In the genomic region with DNA sequence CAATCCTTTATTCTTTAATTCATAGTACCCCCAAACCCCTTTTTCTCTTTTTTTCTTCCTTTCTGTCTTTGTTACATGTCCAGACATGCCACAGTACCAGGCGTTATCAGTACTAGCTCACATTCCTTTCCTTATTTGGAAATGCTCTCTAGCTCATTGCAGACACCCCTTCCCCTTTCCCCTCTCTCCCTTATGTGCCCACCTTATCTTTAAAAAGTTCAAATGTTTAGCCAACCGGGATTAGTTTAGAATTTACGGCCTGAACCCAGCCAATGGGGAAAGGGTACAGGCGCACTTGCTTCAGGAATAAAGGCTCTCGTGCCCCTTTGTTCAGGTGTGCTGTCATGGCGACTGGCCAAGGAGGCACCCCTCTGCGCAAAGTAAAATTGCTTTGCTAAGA, we compare ENCODE assay signal across 14 cellular contexts. TPM values are rescaled to one million over a fixed set of nuclear protein-coding genes. Genes with fewer than 3 reads are reported as not detected.
DNase-seq lines count a peak whose midpoint lies in the region; ATAC-seq, FAIRE-seq and TF ChIP-seq lines count a peak whose summit lies in the region.
"Had no signal": no experiment of that assay in that cellular context is flagged by ENCODE, and none has a peak within 500 bp of the region (broad histone marks: within the 10 kb centered on the region; RNA-seq: fewer than 3 reads in every experiment).

No MANE protein-coding gene starts in this region.

- H3K27ac ChIP-seq in A549, result peak overlapping the region; percentile 39 to 42; a peak in 4 of 6 replicates
- H3K27ac ChIP-seq in HEK293 (ENCODE audit: extremely low read depth, low read depth, low read length), result no peak overlapping the region

- H3K4me3 ChIP-seq in A549 (no peak overlapping the region), HEK293 (ENCODE audit: low read depth, low read length) (no peak overlapping the region), choroid plexus epithelial cell (ENCODE audit: low read depth, low read length) (no peak overlapping the region), foreskin fibroblast (ENCODE audit: low read depth in 1 of 2, low read length in 2 of 2) (no peak overlapping the region)

- no peak overlapping the region for H3K4me2 ChIP-seq in A549

- no peak for TF ChIP-seq EP300 in A549 (IDR thresholded peaks at IDR 0.05)

- POLR2A ChIA-PET in A549 (lab: Yijun Ruan, JAX) (no interaction called here), HEK293 (lab: Yijun Ruan, JAX) (no interaction called here)

- no peaks in the 10 kb centered on the region for H3K9me3 ChIP-seq in A549
- no peaks in the 10 kb centered on the region for H3K9me3 ChIP-seq in HEK293 (ENCODE audit: control insufficient read depth, insufficient read depth, low read depth, low read length)

- FAIRE-seq in A549 (lab: Jason Lieb, UNC), result no peak

- H3K4me1 ChIP-seq in A549, result 0 out of 3 replicates have a peak, but pooled peaks cover 3% of the 10 kb centered on the region
- H3K4me1 ChIP-seq in HEK293 (ENCODE audit: control insufficient read depth, insufficient read depth, low read length), result no peaks in the 10 kb centered on the region

- 84% methylated on average over 7 of the region's 7 CpGs for WGBS in A549 (ENCODE audit: missing lambda C conversion rate)

- TF ChIP-seq POLR2A in A549 (IDR thresholded peaks at IDR 0.05; ENCODE audit: low read length), result no peak

- CTCF ChIA-PET in A549 (lab: Yijun Ruan, JAX) (interaction anchor here (0.6 to 1.7 kb wide), 2 partner anchors 26 to 149 kb away, joined by 4 to 6 read pairs; no protein-coding TSS in a partner anchor), HEK293 (lab: Yijun Ruan, JAX) (interaction anchor here (0.8 kb wide), 1 partner anchor 89 kb away, joined by 3 read pairs; no protein-coding TSS in a partner anchor)

- intact Hi-C loops in posterior cingulate gyrus (cut with DNase I), result no loop called here

- ATAC-seq in A549, result no peak
- ATAC-seq: esophagus mucosa had no signal

- TF ChIP-seq CTCF in A549 (IDR thresholded peaks at IDR 0.05) (no peak), HEK293 (tag by site-specific recombination; IDR thresholded peaks at IDR 0.05) (no peak), choroid plexus epithelial cell (conservative IDR thresholded peaks at IDR 0.05; ENCODE audit: low read depth, low read length) (no peak), foreskin fibroblast (IDR thresholded peaks at IDR 0.05; ENCODE audit: low read depth, low read length) (no peak)

- no peaks in the 10 kb centered on the region for H3K36me3 ChIP-seq in HEK293 (ENCODE audit: control insufficient read depth in 2 of 2, insufficient read depth in 1 of 2, low read length in 2 of 2)

- DNase-seq in A549 (ENCODE audit: low read depth in 1 of 2, low spot score in 1 of 2) (no peak), choroid plexus epithelial cell (ENCODE audit: low read depth) (peak; percentile 70), lung microvascular endothelial cell (ENCODE audit: low read depth in 2 of 2) (peak; percentile 16 to 23), foreskin fibroblast (no peak), posterior cingulate gyrus (no peak), iPS-NIHi11 (ENCODE audit: low spot score) (no peak)
- DNase-seq in stimulated activated CD4-positive, alpha-beta T cell treated with anti-CD3 and anti-CD28 coated beads, Interleukin-4, amount 100 ng/mL, for 24 hours, result no peak
- DNase-seq: activated effector memory CD4-positive, alpha-beta T cell treated with Interleukin-2 at 50 U/mL for 16 hours; C1 segment of cervical spinal cord; immature natural killer cell; NCI-H2029 treated with DMSO at 0.1 percent for 48 hours; nucleus accumbens had no signal

- no peak for TF ChIP-seq RAD21 in A549 (conservative IDR thresholded peaks at IDR 0.05 in 1 of 2, IDR thresholded peaks at IDR 0.05 in 1 of 2)

TF ChIP-seq in A549, 52 proteins besides CTCF, POLR2A, EP300 and RAD21:
- TF ChIP-seq CHD2 (IDR thresholded peaks at IDR 0.05; ENCODE audit: low read length, partially characterized antibody), result no peak
- TF ChIP-seq HOXB13 (CRISPR knock-in tag; IDR thresholded peaks at IDR 0.05; ENCODE audit: low read depth), result no peak
- TF ChIP-seq CEBPB (IDR thresholded peaks at IDR 0.05), result no peak
- TF ChIP-seq JUNB (IDR thresholded peaks at IDR 0.05), result no peak
- TF ChIP-seq NFE2L2 (conservative IDR thresholded peaks at IDR 0.05; ENCODE audit: low read length), result no peak
- no peak for TF ChIP-seq SREBF2 (IDR thresholded peaks at IDR 0.05)
- TF ChIP-seq NR3C1 (IDR thresholded peaks at IDR 0.05), result no peak
- no peak for TF ChIP-seq MAFK (IDR thresholded peaks at IDR 0.05; ENCODE audit: partially characterized antibody)
- TF ChIP-seq EHF (CRISPR knock-in tag; IDR thresholded peaks at IDR 0.05), result no peak
- no peak for TF ChIP-seq TFCP2L1 (CRISPR knock-in tag; IDR thresholded peaks at IDR 0.05)
- no peak for TF ChIP-seq RARB (CRISPR knock-in tag; IDR thresholded peaks at IDR 0.05)
- no peak for TF ChIP-seq RCOR1 (IDR thresholded peaks at IDR 0.05; ENCODE audit: low read depth, low read length)
- TF ChIP-seq RNF2 (IDR thresholded peaks at IDR 0.05; ENCODE audit: borderline replicate concordance, low read depth), result no peak
- no peak for TF ChIP-seq BHLHE40 (IDR thresholded peaks at IDR 0.05; ENCODE audit: low read depth, low read length)

TF ChIP-seq in HEK293, 187 proteins besides CTCF, POLR2A, EP300 and RAD21:
- TF ChIP-seq ZNF626 (tag by site-specific recombination; IDR thresholded peaks at IDR 0.05) (no peak), SETDB1 (IDR thresholded peaks at IDR 0.05; ENCODE audit: insufficient read length, low read length) (peak; percentile 38), KLF16 (tag by site-specific recombination; IDR thresholded peaks at IDR 0.05) (no peak)
- TF ChIP-seq, protein P1, sequence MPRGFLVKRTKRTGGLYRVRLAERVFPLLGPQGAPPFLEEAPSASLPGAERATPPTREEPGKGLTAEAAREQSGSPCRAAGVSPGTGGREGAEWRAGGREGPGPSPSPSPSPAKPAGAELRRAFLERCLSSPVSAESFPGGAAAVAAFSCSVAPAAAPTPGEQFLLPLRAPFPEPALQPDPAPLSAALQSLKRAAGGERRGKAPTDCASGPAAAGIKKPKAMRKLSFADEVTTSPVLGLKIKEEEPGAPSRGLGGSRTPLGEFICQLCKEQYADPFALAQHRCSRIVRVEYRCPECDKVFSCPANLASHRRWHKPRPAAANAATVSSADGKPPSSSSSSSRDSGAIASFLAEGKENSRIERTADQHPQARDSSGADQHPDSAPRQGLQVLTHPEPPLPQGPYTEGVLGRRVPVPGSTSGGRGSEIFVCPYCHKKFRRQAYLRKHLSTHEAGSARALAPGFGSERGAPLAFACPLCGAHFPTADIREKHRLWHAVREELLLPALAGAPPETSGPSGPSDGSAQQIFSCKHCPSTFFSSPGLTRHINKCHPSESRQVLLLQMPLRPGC (tag by site-specific recombination; IDR thresholded peaks at IDR 0.05), result no peak
- TF ChIP-seq, protein P2, sequence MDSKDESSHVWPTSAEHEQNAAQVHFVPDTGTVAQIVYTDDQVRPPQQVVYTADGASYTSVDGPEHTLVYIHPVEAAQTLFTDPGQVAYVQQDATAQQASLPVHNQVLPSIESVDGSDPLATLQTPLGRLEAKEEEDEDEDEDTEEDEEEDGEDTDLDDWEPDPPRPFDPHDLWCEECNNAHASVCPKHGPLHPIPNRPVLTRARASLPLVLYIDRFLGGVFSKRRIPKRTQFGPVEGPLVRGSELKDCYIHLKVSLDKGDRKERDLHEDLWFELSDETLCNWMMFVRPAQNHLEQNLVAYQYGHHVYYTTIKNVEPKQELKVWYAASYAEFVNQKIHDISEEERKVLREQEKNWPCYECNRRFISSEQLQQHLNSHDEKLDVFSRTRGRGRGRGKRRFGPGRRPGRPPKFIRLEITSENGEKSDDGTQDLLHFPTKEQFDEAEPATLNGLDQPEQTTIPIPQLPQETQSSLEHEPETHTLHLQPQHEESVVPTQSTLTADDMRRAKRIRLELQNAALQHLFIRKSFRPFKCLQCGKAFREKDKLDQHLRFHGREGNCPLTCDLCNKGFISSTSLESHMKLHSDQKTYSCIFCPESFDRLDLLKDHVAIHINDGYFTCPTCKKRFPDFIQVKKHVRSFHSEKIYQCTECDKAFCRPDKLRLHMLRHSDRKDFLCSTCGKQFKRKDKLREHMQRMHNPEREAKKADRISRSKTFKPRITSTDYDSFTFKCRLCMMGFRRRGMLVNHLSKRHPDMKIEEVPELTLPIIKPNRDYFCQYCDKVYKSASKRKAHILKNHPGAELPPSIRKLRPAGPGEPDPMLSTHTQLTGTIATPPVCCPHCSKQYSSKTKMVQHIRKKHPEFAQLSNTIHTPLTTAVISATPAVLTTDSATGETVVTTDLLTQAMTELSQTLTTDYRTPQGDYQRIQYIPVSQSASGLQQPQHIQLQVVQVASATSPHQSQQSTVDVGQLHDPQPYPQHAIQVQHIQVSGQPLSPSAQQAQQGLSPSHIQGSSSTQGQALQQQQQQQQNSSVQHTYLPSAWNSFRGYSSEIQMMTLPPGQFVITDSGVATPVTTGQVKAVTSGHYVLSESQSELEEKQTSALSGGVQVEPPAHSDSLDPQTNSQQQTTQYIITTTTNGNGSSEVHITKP (tag by site-specific recombination; IDR thresholded peaks at IDR 0.05), result 0 out of 2 replicates have a peak, but pooled peaks have one; percentile 36
TF ChIP-seq in HEK293: peak in this region for 2.

RNA-seq across cellular contexts. Expression of a gene that starts 11.9 kb away (rescaled TPM):
- polyA plus RNA-seq in A549 (2011; rRNA removed) (3.2 and 3.8 TPM in 2 replicates), A549 (2017; fragmentation: RNase III; extraction: RNeasy Plus Mini Kit Qiagen cat#74134 plus additional on column Dnase treatment) (0.58 to 1.6 TPM (median 1.3 TPM) in 3 replicates)
- 0.29 and 0.35 TPM in 2 replicates for polyA plus RNA-seq in A549 (2012; cell fraction: cytosol; rRNA removed)
- polyA plus RNA-seq in A549 (2012; cell fraction: nucleus; rRNA removed), result 1.1 and 1.4 TPM in 2 replicates
- 9.1 and 12.6 TPM in 2 replicates for polyA minus RNA-seq in A549 (2011; rRNA and poly(A)+ RNA removed)
- total RNA-seq in lung microvascular endothelial cell, result 4.0 and 6.1 TPM in 2 replicates

RNA-seq across cellular contexts. Expression of a gene that starts 60.0 kb away (rescaled TPM):
- polyA plus RNA-seq in A549 (2011; rRNA removed) (9.9 and 15.7 TPM in 2 replicates), A549 (2017; fragmentation: RNase III; extraction: RNeasy Plus Mini Kit Qiagen cat#74134 plus additional on column Dnase treatment) (10.3 to 11.1 TPM (median 10.3 TPM) in 3 replicates)
- 2.3 and 2.8 TPM in 2 replicates for polyA plus RNA-seq in A549 (2012; cell fraction: cytosol; rRNA removed)
- 3.5 and 4.1 TPM in 2 replicates for polyA plus RNA-seq in A549 (2012; cell fraction: nucleus; rRNA removed)
- 9.1 and 10.2 TPM in 2 replicates for polyA minus RNA-seq in A549 (2011; rRNA and poly(A)+ RNA removed)
- total RNA-seq in lung microvascular endothelial cell, result 7.4 and 11.1 TPM in 2 replicates

Comparison
In these comparisons a context has a peak if more than half of its experiments do, and no peak if none do; other contexts are left out.
1. DNase-seq: peak in choroid plexus epithelial cell (single experiment) and lung microvascular endothelial cell (2 of 2); none in A549 (0 of 2), foreskin fibroblast (0 of 2), posterior cingulate gyrus (0 of 10), stimulated activated CD4-positive, alpha-beta T cell treated with anti-CD3 and anti-CD28 coated beads, Interleukin-4, amount 100 ng/mL, for 24 hours (single experiment) and iPS-NIHi11 (single experiment).